8 cellular contexts compared by ENCODE assay signal in the genomic region with DNA sequence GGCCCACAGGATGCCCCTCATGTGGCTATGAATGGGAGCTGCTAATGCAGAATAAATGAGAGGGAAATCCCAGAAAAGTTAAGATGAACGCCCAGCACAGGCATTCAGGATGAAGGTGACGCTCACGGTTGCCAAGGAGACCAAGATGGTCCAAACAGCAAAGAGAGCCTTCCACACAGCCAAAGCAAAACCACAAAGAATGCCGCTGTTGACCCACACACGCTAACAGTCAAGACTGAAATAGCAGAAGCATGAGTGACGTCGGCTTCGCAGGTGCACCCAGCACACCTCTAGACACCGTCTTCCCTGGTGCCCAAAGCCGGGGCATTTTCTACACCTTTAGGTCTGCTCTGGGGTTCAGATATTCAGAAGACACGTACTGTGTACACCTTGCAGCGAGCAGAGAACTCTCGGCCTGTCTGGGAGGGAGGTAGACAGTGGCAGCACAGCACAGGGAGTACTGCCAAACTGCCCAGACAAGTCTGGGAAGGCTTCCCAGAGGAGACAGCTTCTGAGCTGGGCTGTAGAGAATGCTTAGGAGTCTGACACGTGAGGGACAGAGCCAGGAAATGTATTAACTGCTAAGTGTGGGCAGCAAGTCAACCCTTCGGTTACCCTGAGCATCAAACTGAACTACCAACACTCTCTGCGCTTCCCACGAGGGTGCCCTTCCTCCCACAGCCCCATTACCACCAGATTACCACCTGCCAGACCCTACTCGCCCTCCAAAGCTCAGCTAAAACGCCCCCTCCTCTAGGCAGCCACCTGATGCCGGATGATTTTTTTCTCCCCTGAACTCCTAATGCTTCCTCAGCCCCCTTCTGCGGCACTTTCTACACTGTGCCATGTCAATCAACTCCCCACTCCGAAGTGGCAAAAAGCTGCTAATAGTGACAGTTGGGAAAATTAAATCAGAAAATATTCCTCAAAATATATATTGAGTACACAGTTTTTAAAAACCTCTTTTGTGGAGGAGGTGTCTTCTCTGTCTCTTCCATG. TPM values are rescaled to one million over a fixed set of nuclear protein-coding genes. Genes with fewer than 3 reads are reported as not detected.
DNase-seq lines count a peak whose midpoint lies in the region; ATAC-seq and TF ChIP-seq lines count a peak whose summit lies in the region.

No MANE protein-coding gene starts in this region.

- intact Hi-C loops in heart right ventricle (cut with DNase I) (loop anchor here in 2 of 10 donors (5.0 to 10.0 kb wide), 2 partner anchors 47 to 50 kb away; a partner anchor contains a TSS), left ventricle myocardium superior (cut with micrococcal nuclease) (no loop called here), natural killer cell (cut with micrococcal nuclease) (loop anchor here (2.0 kb wide), 1 partner anchor 17 kb away; no protein-coding TSS in a partner anchor)

- H3K27ac ChIP-seq in heart right ventricle: peak overlapping the region in 8 of 10 donors; percentile 11 to 66 (median 52)

- DNase-seq in heart right ventricle (peak in 1 of 2 donors; percentile 30), left ventricle myocardium superior (no peak), NOMO-1 (lab: John Stamatoyannopoulos, UW; ENCODE audit: unreplicated experiment in 2 of 2) (peak; percentile 60 to 75), natural killer cell (peak; percentile 56), NCI-H774 (lab: John Stamatoyannopoulos, UW) (no peak), ureter (ENCODE audit: low spot score) (no peak)
- peak; percentile 60 to 72 for DNase-seq in activated naive CD4-positive, alpha-beta T cell treated with anti-CD3 and anti-CD28 coated beads, Interleukin-2, amount 50 U/mL, for 72 hours (ENCODE audit: low spot score in 2 of 2)

- peak overlapping the region; percentile 61 to 89 for H3K27ac Mint-ChIP-seq in activated naive CD4-positive, alpha-beta T cell treated with anti-CD3 and anti-CD28 coated beads, Interleukin-2, amount 50 U/mL, for 72 hours
- peak overlapping the region; percentile 96 to 98 for H3K27ac Mint-ChIP-seq in natural killer cell

- H3K36me3 Mint-ChIP-seq in activated naive CD4-positive, alpha-beta T cell treated with anti-CD3 and anti-CD28 coated beads, Interleukin-2, amount 50 U/mL, for 72 hours: no peaks in the 10 kb centered on the region
- no peaks in the 10 kb centered on the region for H3K36me3 Mint-ChIP-seq in natural killer cell

- H3K9me3 ChIP-seq in heart right ventricle: no peaks in the 10 kb centered on the region

- WGBS in heart right ventricle, 2 donors: 69% methylated on average over 22 of the region's 22 CpGs

- no peaks in the 10 kb centered on the region for H3K9me3 Mint-ChIP-seq in activated naive CD4-positive, alpha-beta T cell treated with anti-CD3 and anti-CD28 coated beads, Interleukin-2, amount 50 U/mL, for 72 hours
- no peaks in the 10 kb centered on the region for H3K9me3 Mint-ChIP-seq in natural killer cell

- H3K27me3 ChIP-seq in heart right ventricle: peaks cover 0 to 19% (median 0%) of the 10 kb centered on the region in 7 donors

- peak in 5 of 8 donors; percentile 10 to 59 (median 37) for ATAC-seq in heart right ventricle
- no peak for ATAC-seq in left ventricle myocardium superior
- peak; percentile 58 for ATAC-seq in HG02870 (IDR thresholded peaks at IDR 0.05; ENCODE audit: unreplicated experiment)
- ATAC-seq in activated naive CD4-positive, alpha-beta T cell treated with anti-CD3 and anti-CD28 coated beads, Interleukin-2, amount 50 U/mL, for 72 hours: peak; percentile 78 to 85
- peak; percentile 47 to 69 (median 68) for ATAC-seq in natural killer cell

- TF ChIP-seq CTCF in heart right ventricle (IDR thresholded peaks at IDR 0.05) (no peak), natural killer cell (IDR thresholded peaks at IDR 0.05) (no peak)

- H3K4me3 Mint-ChIP-seq in natural killer cell: peak overlapping the region; percentile 86

- no peaks in the 10 kb centered on the region for H3K27me3 Mint-ChIP-seq in natural killer cell (ENCODE audit: low read depth in 2 of 2)

- H3K4me3 ChIP-seq in heart right ventricle: peak overlapping the region in 1 of 10 donors; percentile 17

- H3K36me3 ChIP-seq in heart right ventricle: no peaks in the 10 kb centered on the region

- H3K4me1 Mint-ChIP-seq in natural killer cell: peaks cover 73 to 80% of the 10 kb centered on the region in 2 donors

- peaks cover 10 to 97% (median 45%) of the 10 kb centered on the region in 9 donors for H3K4me1 ChIP-seq in heart right ventricle

RNA-seq across cellular contexts. Expression of a gene that starts 50.1 kb away (rescaled TPM):
- total RNA-seq in heart right ventricle (1 to 10 TPM; 2.4 to 8.4 (median 4.9) TPM), left ventricle myocardium superior (3.2 TPM), natural killer cell (100 to 1,000 TPM; 432 to 516 (median 438) TPM), ureter (49.0 TPM)
- polyA plus RNA-seq in heart right ventricle: 1 to 10 TPM; 2.2 to 5.5 TPM
- total RNA-seq in activated naive CD4-positive, alpha-beta T cell treated with anti-CD3 and anti-CD28 coated beads, Interleukin-2, amount 50 U/mL, for 72 hours: 100 to 1,000 TPM in 1 of 2 donors, 10 to 100 TPM in 1; 98.8 to 113 TPM

Comparison
In these comparisons a context has a peak if more than half of its experiments do, and no peak if none do; other contexts are left out.
1. DNase-seq: peak in NOMO-1 (2 of 2), activated naive CD4-positive, alpha-beta T cell treated with anti-CD3 and anti-CD28 coated beads, Interleukin-2, amount 50 U/mL, for 72 hours (2 of 2) and natural killer cell (single experiment); none in left ventricle myocardium superior (single experiment), NCI-H774 (single experiment) and ureter (single experiment).